Comparison of ENCODE assay signal across 8 cellular contexts in the genomic region with DNA sequence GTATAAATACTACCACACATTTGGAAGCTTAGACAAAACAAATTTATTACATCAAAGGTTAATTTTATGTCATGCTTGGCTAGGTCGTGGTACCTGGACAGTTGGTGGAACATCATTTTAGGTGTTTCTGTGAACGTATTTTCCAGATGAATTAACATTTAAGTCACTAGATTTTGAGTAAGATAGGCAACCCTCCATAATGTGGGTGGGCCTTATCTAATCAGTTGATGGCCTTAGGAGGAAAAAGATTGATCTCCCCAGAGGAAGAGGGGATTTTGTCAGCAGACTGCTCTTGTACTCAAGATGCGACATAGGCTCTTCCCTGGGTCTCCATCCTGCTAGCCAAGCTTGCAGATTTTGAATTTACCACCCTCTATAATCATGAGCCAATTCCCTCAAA.
"Had no signal": no experiment of that assay in that cellular context is flagged by ENCODE, and none has a peak within 500 bp of the region (broad histone marks: within the 10 kb centered on the region; RNA-seq: fewer than 3 reads in every experiment).

No MANE protein-coding gene starts in this region.

- FAIRE-seq: HepG2, HTR-8/SVneo had no signal

- H3K27me3 Mint-ChIP-seq: IgD-negative memory B cell had no signal

- ATAC-seq: HepG2 had no signal

- H3K4me2 ChIP-seq: KMS-11 had no signal

- H3K27ac ChIP-seq: HL-60, KMS-11 had no signal

- DNase-seq: IMR-90, KBM-7, KG1 had no signal

- H3K4me3 Mint-ChIP-seq: IgD-negative memory B cell had no signal

- H3K4me1 Mint-ChIP-seq: IgD-negative memory B cell had no signal

- H3K9ac ChIP-seq: KMS-11 had no signal

- H3K36me3 Mint-ChIP-seq: IgD-negative memory B cell had no signal
